In genomic region chr12:116862167-116862566, GRCh38 we compare ENCODE assay signal across 24 cellular contexts. TPM values are rescaled to one million over a fixed set of nuclear protein-coding genes. Genes with fewer than 3 reads are reported as not detected.
"Had no signal": no experiment of that assay in that cellular context is flagged by ENCODE, and none has a peak within 500 bp of the region (broad histone marks: within the 10 kb centered on the region; RNA-seq: fewer than 3 reads in every experiment).

No MANE protein-coding gene starts in this region.

- H3K9me3 Mint-ChIP-seq: activated naive CD8-positive, alpha-beta T cell treated with anti-CD3 and anti-CD28 coated beads, Interleukin-2, amount 10 ng/mL, durations not matched to agents 7 days and 5 days; activated T-helper 17 cell treated with anti-CD3 and anti-CD28 coated beads, Interleukin-2, amount 50 U/mL, for 72 hours; dendritic cell treated with granulocyte-macrophage colony-stimulating factor and Interleukin-4, amounts not matched to agents 40 ng/mL and 50 ng/mL, for 4 days; mesothelial cell of epicardium; natural killer cell treated with Interleukin-12 subunit alpha and Interleukin-12 subunit beta and Interleukin-15 and Interleukin-18, amount 100 ng/mL, for 72 hours; stimulated activated naive CD8-positive, alpha-beta T cell treated with anti-CD3 and anti-CD28 coated beads, Interleukin-15, amount 100 ng/mL, for 72 hours had no signal

- ATAC-seq: activated T-helper 17 cell treated with anti-CD3 and anti-CD28 coated beads, Interleukin-2, amount 50 U/mL, for 72 hours; esophagus mucosa; natural killer cell treated with Interleukin-12 subunit alpha and Interleukin-12 subunit beta and Interleukin-15 and Interleukin-18, amount 100 ng/mL, for 72 hours; psoas muscle had no signal

- H3K27ac ChIP-seq: left ventricle myocardium inferior, pancreas, psoas muscle, right atrium auricular region, tibial nerve had no signal

- H3K4me3 Mint-ChIP-seq: activated naive CD8-positive, alpha-beta T cell treated with anti-CD3 and anti-CD28 coated beads, Interleukin-2, amount 10 ng/mL, durations not matched to agents 7 days and 5 days; activated T-cell treated with anti-CD3 and anti-CD28 coated beads, Interleukin-2, amount 50 U/mL, for 24 hours; activated T-helper 17 cell treated with anti-CD3 and anti-CD28 coated beads, Interleukin-2, amount 50 U/mL, for 72 hours; dendritic cell treated with granulocyte-macrophage colony-stimulating factor and Interleukin-4, amounts not matched to agents 40 ng/mL and 50 ng/mL, for 4 days; mesothelial cell of epicardium; natural killer cell treated with Interleukin-12 subunit alpha and Interleukin-12 subunit beta and Interleukin-15 and Interleukin-18, amount 100 ng/mL, for 72 hours; stimulated activated naive CD8-positive, alpha-beta T cell treated with anti-CD3 and anti-CD28 coated beads, Interleukin-15, amount 100 ng/mL, for 72 hours had no signal

- DNase-seq: activated CD8-positive, alpha-beta memory T cell treated with anti-CD3 and anti-CD28 coated beads for 24 hours; activated CD8-positive, alpha-beta memory T cell treated with anti-CD3 and anti-CD28 coated beads, Interleukin-2, amount 50 U/mL, for 4 hours; activated naive CD8-positive, alpha-beta T cell treated with anti-CD3 and anti-CD28 coated beads, Interleukin-2, amount 10 ng/mL, durations not matched to agents 7 days and 5 days; activated T-cell treated with anti-CD3 and anti-CD28 coated beads, Interleukin-2, amount 50 U/mL, for 24 hours; cerebellar nuclear complex; effector memory CD4-positive, alpha-beta T cell; glutamatergic neuron; left ventricle myocardium inferior; mammary epithelial cell; pancreas; psoas muscle; stimulated activated CD4-positive, alpha-beta T cell treated with anti-CD3 and anti-CD28 coated beads, Interleukin-12 subunit alpha, Interleukin-12 subunit beta, amount 100 ng/mL, for 4 hours; stimulated activated CD4-positive, alpha-beta T cell treated with anti-CD3 and anti-CD28 coated beads, Interleukin-4, amount 100 ng/mL, for 4 hours; stimulated activated naive CD8-positive, alpha-beta T cell treated with anti-CD3 and anti-CD28 coated beads, Interleukin-15, amount 100 ng/mL, for 72 hours; T-helper 9 cell had no signal

- H3K4me3 ChIP-seq: left ventricle myocardium inferior, pancreas, psoas muscle, right atrium auricular region, tibial nerve had no signal

- H3K36me3 Mint-ChIP-seq: activated naive CD8-positive, alpha-beta T cell treated with anti-CD3 and anti-CD28 coated beads, Interleukin-2, amount 10 ng/mL, durations not matched to agents 7 days and 5 days; mesothelial cell of epicardium; natural killer cell treated with Interleukin-12 subunit alpha and Interleukin-12 subunit beta and Interleukin-15 and Interleukin-18, amount 100 ng/mL, for 72 hours had no signal

- H3K27ac Mint-ChIP-seq: activated naive CD8-positive, alpha-beta T cell treated with anti-CD3 and anti-CD28 coated beads, Interleukin-2, amount 10 ng/mL, durations not matched to agents 7 days and 5 days; activated T-cell treated with anti-CD3 and anti-CD28 coated beads, Interleukin-2, amount 50 U/mL, for 24 hours; activated T-helper 17 cell treated with anti-CD3 and anti-CD28 coated beads, Interleukin-2, amount 50 U/mL, for 72 hours; dendritic cell treated with granulocyte-macrophage colony-stimulating factor and Interleukin-4, amounts not matched to agents 40 ng/mL and 50 ng/mL, for 4 days; mesothelial cell of epicardium; natural killer cell treated with Interleukin-12 subunit alpha and Interleukin-12 subunit beta and Interleukin-15 and Interleukin-18, amount 100 ng/mL, for 72 hours; stimulated activated naive CD8-positive, alpha-beta T cell treated with anti-CD3 and anti-CD28 coated beads, Interleukin-15, amount 100 ng/mL, for 72 hours had no signal

RNA-seq across cellular contexts. Expression of gene HRK, which starts 19.1 kb away (rescaled TPM):
- total RNA-seq: activated naive CD8-positive, alpha-beta T cell treated with anti-CD3 and anti-CD28 coated beads, Interleukin-2, amount 10 ng/mL, durations not matched to agents 7 days and 5 days; activated T-helper 17 cell treated with anti-CD3 and anti-CD28 coated beads, Interleukin-2, amount 50 U/mL, for 72 hours; endothelial cell of umbilical vein; natural killer cell treated with Interleukin-12 subunit alpha and Interleukin-12 subunit beta and Interleukin-15 and Interleukin-18, amount 100 ng/mL, for 72 hours; T-helper 1 cell treated with Interleukin-12 subunit alpha and Interleukin-12 subunit beta and Interleukin-4 antibody, amounts not matched to agents 30 ng/mL and 1 ng/mL, for 36 hours had no signal
- polyA plus RNA-seq: endothelial cell of umbilical vein, mammary epithelial cell had no signal
